8 cellular contexts compared by ENCODE assay signal in the genomic region with DNA sequence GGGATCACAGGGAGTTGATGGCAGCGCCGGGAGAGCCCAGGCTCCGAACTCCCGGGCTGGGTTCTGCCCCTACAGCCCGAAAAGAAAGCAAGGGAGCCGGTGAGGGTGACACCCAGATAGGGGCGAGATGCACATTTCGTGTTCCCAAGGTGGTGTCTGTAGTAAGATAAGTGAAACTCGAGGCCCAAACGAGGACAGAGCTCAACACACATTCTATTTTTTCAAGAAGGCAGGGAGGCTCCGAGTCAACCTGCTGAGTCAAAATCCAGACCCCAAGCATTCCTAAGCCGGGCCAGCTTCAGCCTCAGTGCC. TPM values are rescaled to one million over a fixed set of nuclear protein-coding genes. Genes with fewer than 3 reads are reported as not detected.
DNase-seq lines count a peak whose midpoint lies in the region; ATAC-seq and TF ChIP-seq lines count a peak whose summit lies in the region.

No MANE protein-coding gene starts in this region.

- ATAC-seq in CD4-positive, alpha-beta T cell (ENCODE audit: poor library complexity): no peak
- ATAC-seq in HG02642 (IDR thresholded peaks at IDR 0.05; ENCODE audit: poor library complexity, unreplicated experiment): no peak
- no peak for ATAC-seq in HG03571 (IDR thresholded peaks at IDR 0.05; ENCODE audit: unreplicated experiment)
- no peak for ATAC-seq in HG02884 (IDR thresholded peaks at IDR 0.05; ENCODE audit: unreplicated experiment)

- peak overlapping the region; percentile 89 for H3K4me3 Mint-ChIP-seq in CD4-positive, alpha-beta T cell
- peak overlapping the region; percentile 79 for H3K4me3 Mint-ChIP-seq in neural progenitor cell

- peaks cover 45% of the 10 kb centered on the region for H4K20me1 ChIP-seq in neural progenitor cell (ENCODE audit: low read depth)

- CTCF ChIA-PET in CD4-positive, alpha-beta T cell (lab: Charles Lee): interaction anchor here (2.5 to 3.0 kb wide), 2 partner anchors 9 to 22 kb away, joined by 8 to 19 read pairs; no protein-coding TSS in a partner anchor

- intact Hi-C loops in CD4-positive, alpha-beta T cell (cut with DNase I, micrococcal nuclease): loop anchor here (1.0 to 10.0 kb wide), 7 partner anchors 21 to 530 kb away; partner anchors contain the start of genes CYP46A1 (in 1 of the 2) and WDR25 (in 1 of the 2)
- intact Hi-C loops in colonic mucosa (cut with DNase I): no loop called here

- H3K36me3 ChIP-seq in HUES6 (ENCODE audit: control insufficient read depth, insufficient read depth, low read length): no peaks in the 10 kb centered on the region
- no peaks in the 10 kb centered on the region for H3K36me3 ChIP-seq in colonic mucosa
- H3K36me3 ChIP-seq in neural progenitor cell: no peaks in the 10 kb centered on the region

- H3K4me2 ChIP-seq in neural progenitor cell: peak overlapping the region; percentile 61

- H3K4me3 ChIP-seq in HUES6 (ENCODE audit: low read depth, low read length): peak overlapping the region; percentile 6
- H3K4me3 ChIP-seq in colonic mucosa: peak overlapping the region; percentile 83
- peak overlapping the region; percentile 70 for H3K4me3 ChIP-seq in neural progenitor cell

- H3K36me3 Mint-ChIP-seq in CD4-positive, alpha-beta T cell (ENCODE audit: low read depth): no peaks in the 10 kb centered on the region
- H3K36me3 Mint-ChIP-seq in neural progenitor cell: no peaks in the 10 kb centered on the region

- no peak for DNase-seq in CD4-positive, alpha-beta T cell
- DNase-seq in colonic mucosa (no peak), neural progenitor cell (ENCODE audit: low spot score) (no peak), ecto neural progenitor cell (ENCODE audit: low spot score) (no peak)

- no peak overlapping the region for H2AFZ ChIP-seq in neural progenitor cell (replicated peaks)

- POLR2A ChIA-PET in CD4-positive, alpha-beta T cell (lab: Charles Lee): interaction anchor here (1.0 to 7.1 kb wide), 7 partner anchors 9 to 148 kb away, joined by 3 to 98 read pairs (median 15); no protein-coding TSS in a partner anchor

- H3K27me3 ChIP-seq in CD4-positive, alpha-beta T cell (ENCODE audit: control insufficient read depth, insufficient read depth, low read length): no peaks in the 10 kb centered on the region
- H3K27me3 ChIP-seq in HUES6 (ENCODE audit: control insufficient read depth, insufficient read depth, low read length): no peaks in the 10 kb centered on the region
- no peaks in the 10 kb centered on the region for H3K27me3 ChIP-seq in colonic mucosa
- H3K27me3 ChIP-seq in neural progenitor cell: no peaks in the 10 kb centered on the region

- peak overlapping the region; percentile 89 for H3K27ac ChIP-seq in CD4-positive, alpha-beta T cell (ENCODE audit: low read depth, low read length)
- H3K27ac ChIP-seq in HUES6 (ENCODE audit: low read depth, low read length) (peak overlapping the region; percentile 24; the same call in 1 of the 2 replicates), colonic mucosa (peak overlapping the region; percentile 98), neural progenitor cell (peak overlapping the region; percentile 20)

- H3F3A ChIP-seq in neural progenitor cell (ENCODE audit: low read depth): peaks cover 24% of the 10 kb centered on the region

- peaks cover 32% of the 10 kb centered on the region for H3K4me1 Mint-ChIP-seq in CD4-positive, alpha-beta T cell (ENCODE audit: low read depth)
- peaks cover 14% of the 10 kb centered on the region for H3K4me1 Mint-ChIP-seq in neural progenitor cell

- peak overlapping the region; percentile 91 for H3K27ac Mint-ChIP-seq in CD4-positive, alpha-beta T cell
- peak overlapping the region; percentile 33 for H3K27ac Mint-ChIP-seq in neural progenitor cell

- H3K27me3 Mint-ChIP-seq in CD4-positive, alpha-beta T cell: no peaks in the 10 kb centered on the region
- H3K27me3 Mint-ChIP-seq in neural progenitor cell (ENCODE audit: insufficient read depth, low read depth): no peaks in the 10 kb centered on the region

- peaks cover 64% of the 10 kb centered on the region for H3K79me2 ChIP-seq in neural progenitor cell (ENCODE audit: low read depth)

- no peak for TF ChIP-seq CTCF in CD4-positive, alpha-beta T cell (IDR thresholded peaks at IDR 0.05)
- TF ChIP-seq CTCF in colonic mucosa (IDR thresholded peaks at IDR 0.05) (no peak), neural progenitor cell (IDR thresholded peaks at IDR 0.05) (no peak)

- peak overlapping the region; percentile 1 for H3K9ac ChIP-seq in HUES6 (ENCODE audit: low read length)
- H3K9ac ChIP-seq in colonic mucosa (ENCODE audit: low read depth in 2 of 2, low read length in 2 of 2): peak overlapping the region; percentile 59 to 85
- no peak overlapping the region for H3K9ac ChIP-seq in neural progenitor cell

- peaks cover 11% of the 10 kb centered on the region for H3K4me1 ChIP-seq in HUES6 (ENCODE audit: control insufficient read depth, insufficient read depth, low read length)
- H3K4me1 ChIP-seq in colonic mucosa: peaks cover 5% of the 10 kb centered on the region
- peaks cover 4% of the 10 kb centered on the region for H3K4me1 ChIP-seq in neural progenitor cell

- H3K9me3 Mint-ChIP-seq in CD4-positive, alpha-beta T cell: no peaks in the 10 kb centered on the region
- H3K9me3 Mint-ChIP-seq in neural progenitor cell: no peaks in the 10 kb centered on the region

- no peaks in the 10 kb centered on the region for H3K9me3 ChIP-seq in CD4-positive, alpha-beta T cell (ENCODE audit: control insufficient read depth, low read length)
- no peaks in the 10 kb centered on the region for H3K9me3 ChIP-seq in HUES6 (ENCODE audit: control insufficient read depth, insufficient read depth, low read depth, low read length)
- H3K9me3 ChIP-seq in colonic mucosa: no peaks in the 10 kb centered on the region
- H3K9me3 ChIP-seq in neural progenitor cell (ENCODE audit: low read depth): no peaks in the 10 kb centered on the region

RNA-seq across cellular contexts. Expression of gene YY1, which starts 24.2 kb away (rescaled TPM):
- 10 to 100 TPM; 68.9 to 70.4 TPM for total RNA-seq in CD4-positive, alpha-beta T cell
- total RNA-seq in colonic mucosa (10 to 100 TPM; 73.2 to 90.4 TPM), neural progenitor cell (ENCODE audit: low replicate concordance) (54.8 and 58.9 TPM in 2 replicates)

RNA-seq across cellular contexts. Expression of gene DEGS2, which starts 55.3 kb away (rescaled TPM):
- under 1 TPM in 1 of 2 experiments, not detected in 1; 0.11 TPM for total RNA-seq in CD4-positive, alpha-beta T cell
- total RNA-seq in colonic mucosa (10 to 100 TPM; 37.0 to 54.3 TPM), neural progenitor cell (ENCODE audit: low replicate concordance) (0.25 TPM in 1 of 2 replicates, not detected in the other)

Comparison
In these comparisons a context has a peak if more than half of its experiments do, and no peak if none do; other contexts are left out.
1. H3K27ac ChIP-seq: peak in every context shown above with its lines; median percentile 98 in colonic mucosa; 89 in CD4-positive, alpha-beta T cell; 24 in HUES6; 20 in neural progenitor cell.
2. H3K4me3 ChIP-seq: peak in every context shown above with its lines; median percentile 83 in colonic mucosa; 70 in neural progenitor cell; 6 in HUES6.
3. RNA of gene DEGS2, which starts 55.3 kb away (total RNA-seq): 37.0 to 54.3 TPM in colonic mucosa; 0.11 TPM in CD4-positive, alpha-beta T cell and 0.25 TPM in neural progenitor cell; every median in the first group is over 10 times any median in the second.